27 cellular contexts compared by ENCODE assay signal in genomic region chr16:86228713-86229112, GRCh38.
"Had no signal": no experiment of that assay in that cellular context is flagged by ENCODE, and none has a peak within 500 bp of the region (broad histone marks: within the 10 kb centered on the region; RNA-seq: fewer than 3 reads in every experiment).

No MANE protein-coding gene starts in this region.

- H3K4me1 ChIP-seq: stomach, suprapubic skin, testis, thyroid gland, tibial artery, transverse colon, upper lobe of left lung, upper lobe of right lung, uterus had no signal

- H3K4me3 Mint-ChIP-seq: stimulated activated effector memory CD8-positive, alpha-beta T cell treated with anti-CD3 and anti-CD28 coated beads, Interleukin-12 subunit alpha, Interleukin-12 subunit beta, amount 100 ng/mL, for 72 hours; stimulated activated memory B cell treated with anti-CD40 and anti-IgM and Interleukin-4, amounts not matched to agents 10 μg/mL and 1 μg/mL and 100 μg/mL, for 72 hours; stimulated activated naive B cell treated with anti-CD40 and anti-IgM and Interleukin-4, amounts not matched to agents 10 μg/mL and 1 μg/mL and 100 μg/mL, for 72 hours; stimulated activated naive CD8-positive, alpha-beta T cell treated with anti-CD3 and anti-CD28 coated beads, Interleukin-15, amount 100 ng/mL, for 72 hours; stimulated activated naive CD8-positive, alpha-beta T cell treated with anti-CD3 and anti-CD28 coated beads, Interleukin-15, Interleukin-2, amounts not matched to agents 100 ng/mL and 50 ng/mL, for 24 hours; type B pancreatic cell had no signal

- H3K9me3 Mint-ChIP-seq: stimulated activated effector memory CD8-positive, alpha-beta T cell treated with anti-CD3 and anti-CD28 coated beads, Interleukin-12 subunit alpha, Interleukin-12 subunit beta, amount 100 ng/mL, for 72 hours; stimulated activated memory B cell treated with anti-CD40 and anti-IgM and Interleukin-4, amounts not matched to agents 10 μg/mL and 1 μg/mL and 100 μg/mL, for 72 hours; stimulated activated naive B cell treated with anti-CD40 and anti-IgM and Interleukin-4, amounts not matched to agents 10 μg/mL and 1 μg/mL and 100 μg/mL, for 72 hours; stimulated activated naive CD8-positive, alpha-beta T cell treated with anti-CD3 and anti-CD28 coated beads, Interleukin-15, amount 100 ng/mL, for 72 hours; stimulated activated naive CD8-positive, alpha-beta T cell treated with anti-CD3 and anti-CD28 coated beads, Interleukin-15, Interleukin-2, amounts not matched to agents 100 ng/mL and 50 ng/mL, for 24 hours had no signal

- H3K27me3 ChIP-seq: testis, thyroid gland, transverse colon, upper lobe of left lung, upper lobe of right lung, uterus had no signal

- H3K9me3 ChIP-seq: stomach, suprapubic skin, testis, thoracic aorta, thyroid gland, tibial artery, tibial nerve, transverse colon, upper lobe of left lung, upper lobe of right lung, uterus had no signal

- H3K4me1 Mint-ChIP-seq: stimulated activated effector memory CD8-positive, alpha-beta T cell treated with anti-CD3 and anti-CD28 coated beads, Interleukin-12 subunit alpha, Interleukin-12 subunit beta, amount 100 ng/mL, for 72 hours; stimulated activated memory B cell treated with anti-CD40 and anti-IgM and Interleukin-4, amounts not matched to agents 10 μg/mL and 1 μg/mL and 100 μg/mL, for 72 hours; stimulated activated naive B cell treated with anti-CD40 and anti-IgM and Interleukin-4, amounts not matched to agents 10 μg/mL and 1 μg/mL and 100 μg/mL, for 72 hours; stimulated activated naive CD8-positive, alpha-beta T cell treated with anti-CD3 and anti-CD28 coated beads, Interleukin-15, amount 100 ng/mL, for 72 hours had no signal

- DNase-seq: stimulated activated CD4-positive, alpha-beta T cell treated with anti-CD3 and anti-CD28 coated beads, Interleukin-2, amount 100 ng/mL, for 48 hours; stimulated activated CD4-positive, alpha-beta T cell treated with anti-CD3 and anti-CD28 coated beads, Interleukin-4, amount 100 ng/mL, for 1 hour; stimulated activated CD4-positive, alpha-beta T cell treated with anti-CD3 and anti-CD28 coated beads, Interleukin-4, amount 100 ng/mL, for 24 hours; stimulated activated CD4-positive, alpha-beta T cell treated with anti-CD3 and anti-CD28 coated beads, Interleukin-4, amount 100 ng/mL, for 4 hours; stimulated activated CD8-positive, alpha-beta memory T cell treated with anti-CD3 and anti-CD28 coated beads, Interleukin-4, amount 100 ng/mL, for 48 hours; stimulated activated naive B cell treated with anti-CD40 and anti-IgM and Interleukin-4, amounts not matched to agents 10 μg/mL and 1 μg/mL and 100 μg/mL, for 72 hours; stimulated activated naive CD4-positive, alpha-beta T cell; stimulated activated naive CD4-positive, alpha-beta T cell treated with Interleukin-2 at 50 U/mL for 16 hours; stimulated activated naive CD8-positive, alpha-beta T cell treated with anti-CD3 and anti-CD28 coated beads, Interleukin-15, amount 100 ng/mL, for 72 hours; stimulated activated naive CD8-positive, alpha-beta T cell treated with anti-CD3 and anti-CD28 coated beads, Interleukin-15, Interleukin-2, amounts not matched to agents 100 U/mL and 50 U/mL, for 24 hours; substantia nigra; testis; thyroid gland; tibial artery; transverse colon; trophoblast cell; upper lobe of right lung; uterus had no signal

- H3K36me3 ChIP-seq: stomach, suprapubic skin, thoracic aorta, thyroid gland, tibial artery, tibial nerve, transverse colon, upper lobe of left lung, upper lobe of right lung, uterus had no signal

- H3K36me3 Mint-ChIP-seq: stimulated activated effector memory CD8-positive, alpha-beta T cell treated with anti-CD3 and anti-CD28 coated beads, Interleukin-12 subunit alpha, Interleukin-12 subunit beta, amount 100 ng/mL, for 72 hours; stimulated activated memory B cell treated with anti-CD40 and anti-IgM and Interleukin-4, amounts not matched to agents 10 μg/mL and 1 μg/mL and 100 μg/mL, for 72 hours; stimulated activated naive B cell treated with anti-CD40 and anti-IgM and Interleukin-4, amounts not matched to agents 10 μg/mL and 1 μg/mL and 100 μg/mL, for 72 hours; type B pancreatic cell had no signal

- ATAC-seq: stimulated activated effector memory CD8-positive, alpha-beta T cell treated with anti-CD3 and anti-CD28 coated beads, Interleukin-12 subunit alpha, Interleukin-12 subunit beta, amount 100 ng/mL, for 72 hours; stimulated activated memory B cell treated with anti-CD40 and anti-IgM and Interleukin-4, amounts not matched to agents 10 μg/mL and 1 μg/mL and 100 μg/mL, for 72 hours; stimulated activated naive B cell treated with anti-CD40 and anti-IgM and Interleukin-4, amounts not matched to agents 10 μg/mL and 1 μg/mL and 100 μg/mL, for 72 hours; stimulated activated naive CD8-positive, alpha-beta T cell treated with anti-CD3 and anti-CD28 coated beads, Interleukin-15, amount 100 ng/mL, for 72 hours; stimulated activated naive CD8-positive, alpha-beta T cell treated with anti-CD3 and anti-CD28 coated beads, Interleukin-15, Interleukin-2, amounts not matched to agents 100 U/mL and 50 U/mL, for 24 hours; upper lobe of right lung had no signal

- H3K4me3 ChIP-seq: stomach, suprapubic skin, testis, thoracic aorta, thyroid gland, tibial artery, tibial nerve, transverse colon, upper lobe of left lung, upper lobe of right lung, uterus had no signal

- H3K27ac ChIP-seq: stomach, suprapubic skin, testis, thoracic aorta, thyroid gland, tibial artery, tibial nerve, transverse colon, upper lobe of left lung, upper lobe of right lung, uterus had no signal

- H3K27ac Mint-ChIP-seq: stimulated activated effector memory CD8-positive, alpha-beta T cell treated with anti-CD3 and anti-CD28 coated beads, Interleukin-12 subunit alpha, Interleukin-12 subunit beta, amount 100 ng/mL, for 72 hours; stimulated activated memory B cell treated with anti-CD40 and anti-IgM and Interleukin-4, amounts not matched to agents 10 μg/mL and 1 μg/mL and 100 μg/mL, for 72 hours; stimulated activated naive B cell treated with anti-CD40 and anti-IgM and Interleukin-4, amounts not matched to agents 10 μg/mL and 1 μg/mL and 100 μg/mL, for 72 hours; stimulated activated naive CD8-positive, alpha-beta T cell treated with anti-CD3 and anti-CD28 coated beads, Interleukin-15, amount 100 ng/mL, for 72 hours; stimulated activated naive CD8-positive, alpha-beta T cell treated with anti-CD3 and anti-CD28 coated beads, Interleukin-15, Interleukin-2, amounts not matched to agents 100 ng/mL and 50 ng/mL, for 24 hours; type B pancreatic cell had no signal
